In genomic region chr3:148865039-148865438, GRCh38 we compare ENCODE assay signal across 18 cellular contexts. TPM values are rescaled to one million over a fixed set of nuclear protein-coding genes. Genes with fewer than 3 reads are reported as not detected.
"Had no signal": no experiment of that assay in that cellular context is flagged by ENCODE, and none has a peak within 500 bp of the region (broad histone marks: within the 10 kb centered on the region; RNA-seq: fewer than 3 reads in every experiment).

Gene CPA3, plus strand, starts transcription at chr3:148865296. Its CDS starts 12 bp downstream, at chr3:148865308.

- H3K27me3 ChIP-seq: ascending aorta, gastroesophageal sphincter, neutrophil, right atrium auricular region, tibial artery had no signal

- H3K36me3 ChIP-seq: ascending aorta, cardiac muscle cell, gastroesophageal sphincter, heart right ventricle, neutrophil, right atrium auricular region, tibial artery had no signal

- H3K9me3 ChIP-seq: ascending aorta, gastroesophageal sphincter, heart right ventricle, neutrophil, right atrium auricular region, tibial artery had no signal

- ATAC-seq: gastroesophageal sphincter; heart right ventricle; left colon; naive thymus-derived CD4-positive, alpha-beta T cell; stimulated activated naive B cell treated with anti-CD40 and anti-IgM and Interleukin-4, amounts not matched to agents 10 μg/mL and 1 μg/mL and 100 μg/mL, for 72 hours had no signal

- H3K27ac ChIP-seq: ascending aorta, cardiac muscle cell, gastroesophageal sphincter, heart right ventricle, neutrophil, right atrium auricular region, skin epidermis, tibial artery had no signal

- H3K4me3 ChIP-seq: ascending aorta, cardiac muscle cell, gastroesophageal sphincter, heart right ventricle, right atrium auricular region, skin epidermis, tibial artery had no signal

- DNase-seq: activated CD4-positive, alpha-beta T cell treated with anti-CD3 and anti-CD28 coated beads, Interleukin-2, amount 50 U/mL, for 4 hours; activated CD4-positive, CD25-positive, alpha-beta regulatory T cell treated with anti-CD3 and anti-CD28 coated beads, Interleukin-2, amount 50 U/mL, for 72 hours; activated naive CD4-positive, alpha-beta T cell treated with anti-CD3 and anti-CD28 coated beads, Interleukin-2, amount 10 ng/mL, durations not matched to agents 7 days and 5 days; erythroblast; heart right ventricle; left colon; mammary epithelial cell; naive thymus-derived CD4-positive, alpha-beta T cell; stimulated activated CD4-positive, alpha-beta T cell treated with anti-CD3 and anti-CD28 coated beads, Interleukin-15, amount 100 ng/mL, for 24 hours; stimulated activated CD4-positive, alpha-beta T cell treated with anti-CD3 and anti-CD28 coated beads, Interleukin-4, amount 100 ng/mL, for 1 hour; stimulated activated naive B cell treated with anti-CD40 and anti-IgM and Interleukin-4, amounts not matched to agents 10 μg/mL and 1 μg/mL and 100 μg/mL, for 72 hours; tibial artery had no signal

- H3K4me1 ChIP-seq: ascending aorta, gastroesophageal sphincter, heart right ventricle, right atrium auricular region, tibial artery had no signal

RNA-seq across cellular contexts. Expression of gene CPA3, which starts in this region (rescaled TPM):
- total RNA-seq: ascending aorta, cardiac muscle cell, mammary epithelial cell had no signal
- polyA plus RNA-seq: cardiac muscle cell; mammary epithelial cell; naive thymus-derived CD4-positive, alpha-beta T cell had no signal
